ENCODE assay signal across 1 cellular context in the genomic region with DNA sequence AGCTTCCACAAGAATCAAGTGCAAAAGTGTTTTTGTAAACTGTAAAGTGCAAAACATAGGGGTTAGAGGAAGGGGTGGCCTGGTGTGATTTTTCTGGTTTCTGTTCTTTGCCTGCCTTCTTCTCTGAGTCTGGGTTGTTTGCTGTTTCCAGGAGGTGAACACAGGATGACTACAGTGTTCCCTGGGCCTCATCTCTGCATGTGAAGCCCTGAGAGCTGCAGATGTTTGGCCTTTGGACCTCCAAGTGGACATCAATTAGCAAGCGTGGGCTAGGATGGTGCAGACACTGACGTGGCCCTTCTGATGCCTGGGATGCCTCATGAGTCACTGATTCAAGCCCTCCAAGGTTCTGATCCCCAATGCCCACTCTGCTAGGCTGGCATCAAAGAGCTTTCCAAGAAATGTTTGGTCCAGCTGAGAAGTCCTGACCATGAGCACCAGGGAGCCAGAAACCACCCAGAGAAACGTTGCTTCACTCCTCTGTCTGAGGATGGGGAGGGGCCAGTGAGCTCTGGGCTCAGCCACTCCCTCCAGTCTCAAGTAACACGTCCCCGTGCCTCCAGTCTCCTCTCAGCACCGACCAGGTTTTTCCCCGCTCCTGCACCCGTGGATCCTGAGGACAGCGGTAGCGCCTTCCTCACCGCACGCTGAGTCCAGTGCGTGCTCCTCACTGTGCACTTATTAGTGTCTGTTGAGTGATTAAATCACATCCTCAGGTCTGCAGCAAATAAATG.
TF ChIP-seq lines count a peak whose summit lies in the region.

No MANE protein-coding gene starts in this region.

TF ChIP-seq in K562, 482 proteins besides CTCF, POLR2A, EP300 and RAD21 (continued from another document):
- TF ChIP-seq MYC (IDR thresholded peaks at IDR 0.05; ENCODE audit: low read depth, low read length) (no peak), MYC (CRISPR knock-in tag; IDR thresholded peaks at IDR 0.05; ENCODE audit: borderline replicate concordance, low read depth) (no peak), PYGO2 (tag; IDR thresholded peaks at IDR 0.05) (no peak), SP2 (IDR thresholded peaks at IDR 0.05; ENCODE audit: extremely low read depth, low read depth, low read length, poor library complexity, severe bottlenecking) (no peak), HOMEZ (CRISPR knock-in tag; IDR thresholded peaks at IDR 0.05) (no peak)
